ENCODE assay signal across 10 cellular contexts in the genomic region with DNA sequence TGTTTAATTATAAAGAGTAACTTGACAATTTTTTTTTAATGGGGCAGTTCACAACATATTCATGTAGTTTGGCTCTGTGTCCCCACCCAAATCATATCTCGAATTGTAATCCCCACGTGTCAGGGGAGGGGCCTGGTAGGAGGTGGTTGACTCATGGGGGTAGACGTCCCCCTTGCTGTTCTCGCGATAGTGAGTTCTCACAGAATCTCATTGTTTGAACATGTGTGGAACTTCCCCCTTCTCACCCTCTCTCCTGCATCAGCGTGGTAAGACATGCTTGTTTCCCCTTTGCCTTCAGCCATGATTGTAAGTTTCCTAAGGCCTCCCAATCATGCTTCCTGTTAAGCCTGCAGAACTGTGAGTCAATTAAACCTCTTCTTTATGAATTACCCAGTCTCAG. TPM values are rescaled to one million over a fixed set of nuclear protein-coding genes. Genes with fewer than 3 reads are reported as not detected.
DNase-seq lines count a peak whose midpoint lies in the region; ATAC-seq and TF ChIP-seq lines count a peak whose summit lies in the region.
"Had no signal": no experiment of that assay in that cellular context is flagged by ENCODE, and none has a peak within 500 bp of the region (broad histone marks: within the 10 kb centered on the region; RNA-seq: fewer than 3 reads in every experiment).

No MANE protein-coding gene starts in this region.

- no peak overlapping the region for H3K4me3 ChIP-seq in HEK293 (ENCODE audit: low read depth, low read length)

- H3K4me1 ChIP-seq in HEK293 (ENCODE audit: control insufficient read depth, insufficient read depth, low read length): peaks cover 5% of the 10 kb centered on the region; the same call in 1 of the 2 replicates

- H3K27me3 Mint-ChIP-seq in chondrocyte (ENCODE audit: low read depth): no peaks in the 10 kb centered on the region

- no peak overlapping the region for H3K27ac ChIP-seq in HEK293 (ENCODE audit: extremely low read depth, low read depth, low read length)

- no peak overlapping the region for H3K4me3 Mint-ChIP-seq in chondrocyte (ENCODE audit: unreplicated experiment)

- H3K9me3 ChIP-seq in HEK293 (ENCODE audit: control insufficient read depth, insufficient read depth, low read depth, low read length): no peaks in the 10 kb centered on the region

- no peaks in the 10 kb centered on the region for H3K36me3 Mint-ChIP-seq in chondrocyte (ENCODE audit: low read depth)

- peaks cover 58% of the 10 kb centered on the region for H3K4me1 Mint-ChIP-seq in chondrocyte (ENCODE audit: low read depth)

- TF ChIP-seq CTCF in HEK293 (tag by site-specific recombination; IDR thresholded peaks at IDR 0.05) (no peak), chondrocyte (IDR thresholded peaks at IDR 0.05) (no peak)

- no peaks in the 10 kb centered on the region for H3K36me3 ChIP-seq in HEK293 (ENCODE audit: control insufficient read depth in 2 of 2, insufficient read depth in 1 of 2, low read length in 2 of 2)

- POLR2A ChIA-PET in HEK293 (lab: Yijun Ruan, JAX): no interaction called here

- no peak for ATAC-seq in GM21529 (IDR thresholded peaks at IDR 0.05; ENCODE audit: unreplicated experiment)
- ATAC-seq: left lobe of liver, sciatic nerve had no signal

- peak; percentile 9 for DNase-seq in SIG-M5 (lab: John Stamatoyannopoulos, UW)
- DNase-seq in chondrocyte (ENCODE audit: low spot score): no peak
- DNase-seq in stimulated activated CD4-positive, alpha-beta T cell treated with anti-CD3 and anti-CD28 coated beads, Interleukin-2, amount 100 ng/mL, for 4 hours (ENCODE audit: low read depth): peak; percentile 29
- no peak for DNase-seq in dedifferentiated amniotic fluid mesenchymal stem cell (ENCODE audit: extremely low spot score)
- DNase-seq in AG08396 (ENCODE audit: low spot score): no peak
- DNase-seq: NCI-H510A treated with DMSO at 0.1 percent for 48 hours had no signal

- no peaks in the 10 kb centered on the region for H3K9me3 Mint-ChIP-seq in chondrocyte (ENCODE audit: low read depth)

- CTCF ChIA-PET in HEK293 (lab: Yijun Ruan, JAX): no interaction called here

- peak overlapping the region; percentile 55 for H3K27ac Mint-ChIP-seq in chondrocyte (ENCODE audit: unreplicated experiment)

TF ChIP-seq in HEK293, 187 proteins besides CTCF, POLR2A, EP300 and RAD21:
- TF ChIP-seq ZNF202 (tag by site-specific recombination; IDR thresholded peaks at IDR 0.05; ENCODE audit: borderline replicate concordance): 0 out of 2 replicates have a peak, but pooled peaks have one; percentile 29
- no peak for TF ChIP-seq ZNF433 (tag by site-specific recombination; IDR thresholded peaks at IDR 0.05; ENCODE audit: low read depth)
- TF ChIP-seq MZF1 (tag by site-specific recombination; IDR thresholded peaks at IDR 0.05; ENCODE audit: borderline replicate concordance): peak; percentile 55; the same call in 1 of the 2 replicates

RNA-seq across cellular contexts. Expression of gene FBXW11, which starts 40.7 kb away (rescaled TPM):
- total RNA-seq in chondrocyte: 54.8 to 58.1 TPM (median 54.8 TPM) in 3 replicates

Comparison
In these comparisons a context has a peak if more than half of its experiments do, and no peak if none do; other contexts are left out.
1. DNase-seq: peak in SIG-M5 (single experiment) and stimulated activated CD4-positive, alpha-beta T cell treated with anti-CD3 and anti-CD28 coated beads, Interleukin-2, amount 100 ng/mL, for 4 hours (single experiment); none in chondrocyte (single experiment), dedifferentiated amniotic fluid mesenchymal stem cell (single experiment) and AG08396 (single experiment).